18 cellular contexts compared by ENCODE assay signal in the genomic region with DNA sequence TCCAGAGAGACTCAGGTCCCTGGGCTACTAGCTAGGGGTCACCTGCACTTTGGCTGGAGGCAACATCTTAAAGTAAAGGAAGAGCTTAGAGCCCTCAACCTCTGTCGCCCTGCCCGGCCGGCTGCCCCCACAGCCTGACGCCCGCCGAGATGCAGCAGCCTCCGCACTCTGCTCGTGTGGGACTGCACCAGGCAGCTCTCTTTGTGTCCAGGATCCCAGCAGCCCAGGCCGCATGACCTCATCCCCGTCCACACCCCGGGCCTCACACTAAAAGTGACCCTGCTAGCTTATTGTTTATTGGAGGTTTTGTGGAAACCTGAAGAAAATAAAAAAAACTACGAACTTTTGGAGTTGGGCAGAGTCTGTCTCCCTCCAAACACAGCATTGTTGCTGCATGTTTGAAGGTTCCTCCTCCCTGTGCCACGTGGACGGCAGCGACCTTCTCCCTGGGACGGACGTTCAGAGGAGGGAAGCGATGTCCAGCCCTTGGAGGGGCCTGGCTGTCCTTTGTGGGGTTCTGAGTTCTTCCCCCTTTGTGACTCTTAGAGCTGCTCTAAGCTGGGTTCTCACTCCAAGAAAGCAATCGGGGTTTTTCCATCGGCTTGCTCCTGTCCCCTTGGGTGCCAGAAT.
DNase-seq lines count a peak whose midpoint lies in the region; ATAC-seq and TF ChIP-seq lines count a peak whose summit lies in the region.
"Had no signal": no experiment of that assay in that cellular context is flagged by ENCODE, and none has a peak within 500 bp of the region (broad histone marks: within the 10 kb centered on the region; RNA-seq: fewer than 3 reads in every experiment).

No MANE protein-coding gene starts in this region.

- peaks cover 9% of the 10 kb centered on the region for H3K27me3 Mint-ChIP-seq in nephron (ENCODE audit: low read depth)

- H3K36me3 Mint-ChIP-seq in nephron (ENCODE audit: low read depth) = no peaks in the 10 kb centered on the region
- H3K36me3 Mint-ChIP-seq: immature natural killer cell had no signal

- H3K27ac ChIP-seq in gastroesophageal sphincter (peak overlapping the region in 3 of 4 donors; percentile 33 to 63 (median 60)), transverse colon (peak overlapping the region; percentile 51 to 66 (median 61))
- H3K27ac ChIP-seq: epithelial cell of prostate, RWPE1 had no signal

- in situ Hi-C loops in transverse colon (cut with MboI; ENCODE audit: low pct_ligation_motif_present in 1 of 4, low pct_unique_long_range_greater_than_20kb in 1 of 4, low sequenced_read_pairs in 3 of 4) = no loop called here

- H3K9me3 ChIP-seq in gastroesophageal sphincter (no peaks in the 10 kb centered on the region), transverse colon (no peaks in the 10 kb centered on the region)
- H3K9me3 ChIP-seq: BE2C had no signal

- peak overlapping the region; percentile 75 to 82 (median 81) for H3K27ac Mint-ChIP-seq in nephron
- H3K27ac Mint-ChIP-seq: activated naive CD4-positive, alpha-beta T cell treated with anti-CD3 and anti-CD28 coated beads for 36 hours; immature natural killer cell had no signal

- peaks cover 47% of the 10 kb centered on the region for H3K4me1 Mint-ChIP-seq in nephron
- H3K4me1 Mint-ChIP-seq: immature natural killer cell had no signal

- H3K27me3 ChIP-seq in gastroesophageal sphincter = peaks cover 46% of the 10 kb centered on the region
- no peaks in the 10 kb centered on the region for H3K27me3 ChIP-seq in transverse colon
- H3K27me3 ChIP-seq: BE2C had no signal

- no peak for TF ChIP-seq POLR2A in gastroesophageal sphincter (IDR thresholded peaks at IDR 0.05)
- no peak for TF ChIP-seq POLR2A in transverse colon (IDR thresholded peaks at IDR 0.05)

- peaks cover 0 to 38% (median 3%) of the 10 kb centered on the region in 3 donors for H3K4me1 ChIP-seq in gastroesophageal sphincter
- peaks cover 0 to 26% (median 6%) of the 10 kb centered on the region in 4 donors for H3K4me1 ChIP-seq in transverse colon
- H3K4me1 ChIP-seq: BE2C had no signal

- no peaks in the 10 kb centered on the region for H3K36me3 ChIP-seq in gastroesophageal sphincter
- no peaks in the 10 kb centered on the region for H3K36me3 ChIP-seq in transverse colon
- H3K36me3 ChIP-seq: BE2C had no signal

- peak overlapping the region in 1 of 3 experiments; percentile 19 for H3K4me3 Mint-ChIP-seq in nephron
- H3K4me3 Mint-ChIP-seq: activated naive CD4-positive, alpha-beta T cell treated with anti-CD3 and anti-CD28 coated beads for 36 hours; immature natural killer cell had no signal

- intact Hi-C loops in transverse colon (cut with DNase I; ENCODE audit: low total_unique reads) = no loop called here

- TF ChIP-seq EP300 in gastroesophageal sphincter (IDR thresholded peaks at IDR 0.05) = no peak
- no peak for TF ChIP-seq EP300 in transverse colon (IDR thresholded peaks at IDR 0.05; ENCODE audit: low read depth)

- DNase-seq in amniotic epithelial cell (ENCODE audit: low read depth) = peak; percentile 20
- DNase-seq in transverse colon = no peak
- DNase-seq in middle frontal gyrus (ENCODE audit: extremely low spot score, low spot score) = no peak
- no peak for DNase-seq in HCEC 1CT
- no peak for DNase-seq in activated CD8-positive, alpha-beta memory T cell treated with anti-CD3 and anti-CD28 coated beads for 24 hours
- DNase-seq: activated naive CD4-positive, alpha-beta T cell treated with anti-CD3 and anti-CD28 coated beads for 36 hours; activated T-cell treated with anti-CD3 and anti-CD28 coated beads for 4 hours; BE2C; glutamatergic neuron; immature natural killer cell; NCI-H1092; NCI-H2081; NCI-H510A; SW 1271 had no signal

- H3K9me3 Mint-ChIP-seq in nephron = peaks cover 5% of the 10 kb centered on the region
- H3K9me3 Mint-ChIP-seq: activated naive CD4-positive, alpha-beta T cell treated with anti-CD3 and anti-CD28 coated beads for 36 hours; immature natural killer cell had no signal

- 65 to 73% methylated on average over 3 to 11 of the region's 20 CpGs for WGBS in gastroesophageal sphincter (ENCODE audit: low coverage in 1 of 2), 2 donors
- 67 to 80% methylated on average over 8 to 20 of the region's 20 CpGs for WGBS in transverse colon (ENCODE audit: low coverage in 1 of 2), 2 donors

- TF ChIP-seq CTCF in gastroesophageal sphincter (IDR thresholded peaks at IDR 0.05) (no peak), nephron (IDR thresholded peaks at IDR 0.05; ENCODE audit: unreplicated experiment in 3 of 3) (no peak), transverse colon (IDR thresholded peaks at IDR 0.05) (no peak)

- H3K4me3 ChIP-seq in gastroesophageal sphincter = no peak overlapping the region
- no peak overlapping the region for H3K4me3 ChIP-seq in transverse colon

- no peak for ATAC-seq in gastroesophageal sphincter
